In the genomic region with DNA sequence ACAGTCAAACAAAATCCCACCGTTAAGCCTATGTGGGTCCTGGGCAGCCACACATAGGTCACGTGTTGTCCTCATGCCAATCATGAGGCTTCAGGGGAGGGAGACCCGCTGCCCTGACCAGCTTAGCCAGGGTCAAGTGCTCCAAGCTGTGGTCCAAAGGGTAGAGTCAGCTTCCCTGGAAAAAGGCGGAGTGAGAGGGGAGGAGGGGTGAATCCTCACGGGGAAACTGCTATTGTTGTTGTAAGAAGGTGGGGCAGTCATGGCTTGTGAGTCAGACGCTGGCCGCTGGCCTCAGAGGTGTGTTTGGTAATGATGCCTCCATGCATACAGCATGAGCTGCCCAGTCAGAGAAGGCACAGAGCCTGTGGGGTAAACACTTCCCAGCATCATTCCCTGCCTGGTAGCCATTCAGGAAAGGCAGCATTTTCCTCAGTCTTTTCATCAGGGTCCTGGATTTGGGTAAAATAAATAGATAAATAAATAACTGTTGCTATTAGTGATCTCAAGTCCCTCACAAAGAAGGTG, we compare ENCODE assay signal across 14 cellular contexts. TPM values are rescaled to one million over a fixed set of nuclear protein-coding genes. Genes with fewer than 3 reads are reported as not detected.
DNase-seq lines count a peak whose midpoint lies in the region; FAIRE-seq and TF ChIP-seq lines count a peak whose summit lies in the region.
"Had no signal": no experiment of that assay in that cellular context is flagged by ENCODE, and none has a peak within 500 bp of the region (broad histone marks: within the 10 kb centered on the region; RNA-seq: fewer than 3 reads in every experiment).

No MANE protein-coding gene starts in this region.

- peaks cover 4% of the 10 kb centered on the region for H3K9me3 Mint-ChIP-seq in glutamatergic neuron (ENCODE audit: unreplicated experiment)

- no peak for FAIRE-seq in urothelium cell line (lab: Jason Lieb, UNC)
- FAIRE-seq: GM12891 had no signal

- TF ChIP-seq CTCF in cardiac fibroblast (IDR thresholded peaks at IDR 0.05; ENCODE audit: low read depth, low read length), result no peak
- no peak for TF ChIP-seq CTCF in glutamatergic neuron (IDR thresholded peaks at IDR 0.05; ENCODE audit: partially characterized antibody, unreplicated experiment)

- no peak overlapping the region for H3K4me3 Mint-ChIP-seq in glutamatergic neuron (ENCODE audit: unreplicated experiment)

- peaks cover 4% of the 10 kb centered on the region for H3K27me3 Mint-ChIP-seq in glutamatergic neuron (ENCODE audit: unreplicated experiment)

- H3K4me1 Mint-ChIP-seq in glutamatergic neuron (ENCODE audit: low read depth, unreplicated experiment), result peaks cover 24% of the 10 kb centered on the region

- no peak overlapping the region for H3K27ac Mint-ChIP-seq in glutamatergic neuron (ENCODE audit: unreplicated experiment)

- DNase-seq in DMS53 (lab: John Stamatoyannopoulos, UW), result peak; percentile 17
- no peak for DNase-seq in DMS53 treated with DMSO at 0.1 percent for 48 hours (lab: John Stamatoyannopoulos, UW; ENCODE audit: unreplicated experiment)
- peak; percentile 90 to 95 for DNase-seq in cardiac fibroblast (ENCODE audit: low read depth in 2 of 2)
- DNase-seq in kidney tubule cell (ENCODE audit: low spot score), result peak; percentile 93
- DNase-seq in urothelium cell line (ENCODE audit: low spot score), result peak; percentile 81
- DNase-seq in stimulated activated CD4-positive, alpha-beta T cell treated with anti-CD3 and anti-CD28 coated beads, Interleukin-4, amount 100 ng/mL, for 4 hours, result no peak
- no peak for DNase-seq in glutamatergic neuron
- DNase-seq in activated T-cell treated with anti-CD3 and anti-CD28 coated beads, Interleukin-2, amount 50 U/mL, for 48 hours, result no peak
- DNase-seq: hippocampal formation; SHP77 treated with DMSO at 0.1 percent for 48 hours; stimulated activated CD4-positive, alpha-beta T cell treated with anti-CD3 and anti-CD28 coated beads, Interleukin-12 subunit alpha, Interleukin-12 subunit beta, amount 100 ng/mL, for 4 hours had no signal

- no peak overlapping the region for H3K4me3 ChIP-seq in cardiac fibroblast (replicated peaks in 1 of 2; ENCODE audit: low read depth in 2 of 2, low read length in 2 of 2)
- H3K4me3 ChIP-seq: HAP-1, thyroid gland had no signal

- H3K36me3 Mint-ChIP-seq in glutamatergic neuron (ENCODE audit: unreplicated experiment), result peaks cover 5% of the 10 kb centered on the region

RNA-seq across cellular contexts. Expression of a gene that starts 8.7 kb away (rescaled TPM):
- total RNA-seq in glutamatergic neuron (ENCODE audit: unreplicated experiment), result 224 TPM

RNA-seq across cellular contexts. Expression of a gene that starts 23.4 kb away (rescaled TPM):
- not detected for total RNA-seq in glutamatergic neuron (ENCODE audit: unreplicated experiment)
- total RNA-seq: thyroid gland had no signal

RNA-seq across cellular contexts. Expression of a gene that starts 59.8 kb away (rescaled TPM):
- not detected for total RNA-seq in glutamatergic neuron (ENCODE audit: unreplicated experiment)

Comparison
In these comparisons a context has a peak if more than half of its experiments do, and no peak if none do; other contexts are left out.
1. DNase-seq: peak in DMS53 (single experiment), cardiac fibroblast (2 of 2), kidney tubule cell (single experiment) and urothelium cell line (single experiment); none in DMS53 treated with DMSO at 0.1 percent for 48 hours (single experiment), stimulated activated CD4-positive, alpha-beta T cell treated with anti-CD3 and anti-CD28 coated beads, Interleukin-4, amount 100 ng/mL, for 4 hours (0 of 2), glutamatergic neuron (single experiment) and activated T-cell treated with anti-CD3 and anti-CD28 coated beads, Interleukin-2, amount 50 U/mL, for 48 hours (0 of 2).